ENCODE assay signal across 19 cellular contexts in genomic region chr12:70823182-70823976, GRCh38.
A peak's percentile ranks its signal among the peaks of the same experiment; 100 is the strongest.
DNase-seq lines count a peak whose midpoint lies in the region; TF ChIP-seq lines count a peak whose summit lies in the region.
"Had no signal": no experiment of that assay in that cellular context is flagged by ENCODE, and none has a peak within 500 bp of the region (broad histone marks: within the 10 kb centered on the region; RNA-seq: fewer than 3 reads in every experiment).

No MANE protein-coding gene starts in this region.

- TF ChIP-seq CTCF in BE2C (IDR thresholded peaks at IDR 0.05; ENCODE audit: low read depth, low read length): peak; percentile 52
- peak; percentile 3 for TF ChIP-seq CTCF in cardiac fibroblast (IDR thresholded peaks at IDR 0.05; ENCODE audit: low read depth, low read length)

- TF ChIP-seq EP300 in Ishikawa (IDR thresholded peaks at IDR 0.05; ENCODE audit: borderline replicate concordance): no peak

- intact Hi-C loops in posterior vena cava (cut with DNase I): no loop called here

- no peaks in the 10 kb centered on the region for H3K27me3 ChIP-seq in BE2C
- H3K27me3 ChIP-seq: left lung, Peyer's patch, sigmoid colon, upper lobe of right lung had no signal

- H3K4me3 ChIP-seq in BE2C (ENCODE audit: low read depth, low read length) (no peak overlapping the region), cardiac fibroblast (replicated peaks in 1 of 2; ENCODE audit: low read depth in 2 of 2, low read length in 2 of 2) (no peak overlapping the region)
- H3K4me3 ChIP-seq: left lung, Peyer's patch, sigmoid colon, upper lobe of right lung had no signal

- H3K9me3 ChIP-seq in BE2C: 0 out of 2 replicates have a peak, but pooled peaks cover 2% of the 10 kb centered on the region
- H3K9me3 ChIP-seq: Peyer's patch, sigmoid colon, upper lobe of right lung had no signal

- DNase-seq in BE2C (peak; percentile 21), cardiac fibroblast (ENCODE audit: low read depth in 2 of 2) (peak in 1 of 2 donors; percentile 25), midbrain (lab: John Stamatoyannopoulos, UW) (peak; percentile 31), COLO829 (ENCODE audit: low spot score) (no peak), NAMALWA (ENCODE audit: low spot score) (no peak), posterior vena cava (ENCODE audit: low spot score) (no peak), NCI-H2196 (lab: John Stamatoyannopoulos, UW; ENCODE audit: unreplicated experiment) (no peak)
- DNase-seq: activated B cell treated with CpG ODN at 0.5 μM for 24 hours; activated effector memory CD4-positive, alpha-beta T cell treated with anti-CD3 and anti-CD28 coated beads, Interleukin-2, amount 50 U/mL, for 16 hours; hippocampal formation; left lung; naive thymus-derived CD8-positive, alpha-beta T cell; NCI-H1694; NCI-H524 treated with DMSO at 0.1 percent for 48 hours; Peyer's patch; sigmoid colon; stimulated activated CD4-positive, alpha-beta T cell treated with anti-CD3 and anti-CD28 coated beads, Interleukin-4, amount 100 ng/mL, for 24 hours; upper lobe of right lung had no signal

- H3K36me3 ChIP-seq in BE2C: no peaks in the 10 kb centered on the region; the same call in 1 of the 2 replicates
- H3K36me3 ChIP-seq: left lung, Peyer's patch, sigmoid colon, upper lobe of right lung had no signal

- peak; percentile 8; the same call in 1 of the 2 replicates for TF ChIP-seq RAD21 in Ishikawa (IDR thresholded peaks at IDR 0.05; ENCODE audit: low read depth)

- H3K4me1 ChIP-seq in BE2C: peaks cover 11% of the 10 kb centered on the region
- H3K4me1 ChIP-seq: left lung, Peyer's patch, sigmoid colon, upper lobe of right lung had no signal

TF ChIP-seq in Ishikawa, 13 proteins besides CTCF, POLR2A, EP300 and RAD21:
- TF ChIP-seq USF1 (IDR thresholded peaks at IDR 0.05): no peak
- no peak for TF ChIP-seq MAX (IDR thresholded peaks at IDR 0.05)

Comparison
In these comparisons a context has a peak if more than half of its experiments do, and no peak if none do; other contexts are left out.
1. DNase-seq: peak in BE2C (single experiment) and midbrain (single experiment); none in COLO829 (single experiment), NAMALWA (single experiment), posterior vena cava (single experiment) and NCI-H2196 (single experiment).